21 cellular contexts compared by ENCODE assay signal in genomic region chr7:108103566-108104298, GRCh38. TPM values are rescaled to one million over a fixed set of nuclear protein-coding genes. Genes with fewer than 3 reads are reported as not detected.
DNase-seq lines count a peak whose midpoint lies in the region; ATAC-seq and TF ChIP-seq lines count a peak whose summit lies in the region.
"Had no signal": no experiment of that assay in that cellular context is flagged by ENCODE, and none has a peak within 500 bp of the region (broad histone marks: within the 10 kb centered on the region; RNA-seq: fewer than 3 reads in every experiment).

No MANE protein-coding gene starts in this region.

- DNase-seq in GM03348 (ENCODE audit: low spot score) (peak; percentile 22), fibroblast of mammary gland (ENCODE audit: low read depth) (peak; percentile 61), neural crest cell (ENCODE audit: low read depth, low spot score) (no peak), ureter (ENCODE audit: low spot score) (no peak)
- DNase-seq in activated CD4-positive, alpha-beta T cell treated with anti-CD3 and anti-CD28 coated beads, Interleukin-2, amount 50 U/mL, for 48 hours = no peak
- DNase-seq: activated CD4-positive, alpha-beta T cell treated with anti-CD3 and anti-CD28 coated beads for 36 hours; activated naive CD4-positive, alpha-beta T cell treated with anti-CD3 and anti-CD28 coated beads, Interleukin-2, amount 10 ng/mL, durations not matched to agents 7 days and 5 days; AML-193; Calu3; GF-D8; GOT3; NCI-H2081; NCI-H510A; ovary; stimulated activated CD4-positive, alpha-beta T cell treated with anti-CD3 and anti-CD28 coated beads, Interleukin-4, amount 100 ng/mL, for 24 hours; stimulated activated CD8-positive, alpha-beta memory T cell treated with anti-CD3 and anti-CD28 coated beads, Interleukin-4, amount 100 ng/mL, for 48 hours; substantia nigra had no signal

- no peak overlapping the region for H3K4me3 Mint-ChIP-seq in neural crest cell
- H3K4me3 Mint-ChIP-seq: activated CD4-positive, alpha-beta T cell treated with anti-CD3 and anti-CD28 coated beads for 36 hours; activated naive CD4-positive, alpha-beta T cell treated with anti-CD3 and anti-CD28 coated beads, Interleukin-2, amount 10 ng/mL, durations not matched to agents 7 days and 5 days; dendritic cell treated with granulocyte-macrophage colony-stimulating factor and Interleukin-4, amounts not matched to agents 40 ng/mL and 50 ng/mL, for 4 days; T-helper 2 cell treated with Interferon-gamma antibody and Interleukin-4, amounts not matched to agents 5 μg/mL and 100 μg/mL, for 36 hours had no signal

- no peaks in the 10 kb centered on the region for H3K27me3 Mint-ChIP-seq in neural crest cell (ENCODE audit: low read depth)

- TF ChIP-seq CTCF in fibroblast of mammary gland (conservative IDR thresholded peaks at IDR 0.05; ENCODE audit: control insufficient read depth, insufficient read depth, low read depth, low read length) = no peak
- TF ChIP-seq CTCF in neural crest cell (conservative IDR thresholded peaks at IDR 0.05) = no peak

- peak overlapping the region; percentile 14 for H3K27ac Mint-ChIP-seq in neural crest cell (ENCODE audit: unreplicated experiment)
- H3K27ac Mint-ChIP-seq: activated CD4-positive, alpha-beta T cell treated with anti-CD3 and anti-CD28 coated beads for 36 hours; activated naive CD4-positive, alpha-beta T cell treated with anti-CD3 and anti-CD28 coated beads, Interleukin-2, amount 10 ng/mL, durations not matched to agents 7 days and 5 days; dendritic cell treated with granulocyte-macrophage colony-stimulating factor and Interleukin-4, amounts not matched to agents 40 ng/mL and 50 ng/mL, for 4 days; T-helper 2 cell treated with Interferon-gamma antibody and Interleukin-4, amounts not matched to agents 5 μg/mL and 100 μg/mL, for 36 hours had no signal

- ATAC-seq in SK-N-SH treated with all-trans-retinoic acid at 6 μM for 48 hours (peak; percentile 48; the same call in 2 of the 3 replicates), GM18511 (IDR thresholded peaks at IDR 0.05; ENCODE audit: unreplicated experiment) (no peak)
- ATAC-seq: activated CD4-positive, alpha-beta T cell treated with anti-CD3 and anti-CD28 coated beads for 36 hours had no signal

- H3K36me3 Mint-ChIP-seq in neural crest cell (ENCODE audit: low read depth) = no peaks in the 10 kb centered on the region
- H3K36me3 Mint-ChIP-seq: activated naive CD4-positive, alpha-beta T cell treated with anti-CD3 and anti-CD28 coated beads, Interleukin-2, amount 10 ng/mL, durations not matched to agents 7 days and 5 days had no signal

- H3K4me1 Mint-ChIP-seq in neural crest cell = no peaks in the 10 kb centered on the region
- H3K4me1 Mint-ChIP-seq: activated CD4-positive, alpha-beta T cell treated with anti-CD3 and anti-CD28 coated beads for 36 hours; activated naive CD4-positive, alpha-beta T cell treated with anti-CD3 and anti-CD28 coated beads, Interleukin-2, amount 10 ng/mL, durations not matched to agents 7 days and 5 days had no signal

- H3K9me3 Mint-ChIP-seq in neural crest cell = no peaks in the 10 kb centered on the region
- H3K9me3 Mint-ChIP-seq: activated naive CD4-positive, alpha-beta T cell treated with anti-CD3 and anti-CD28 coated beads, Interleukin-2, amount 10 ng/mL, durations not matched to agents 7 days and 5 days; dendritic cell treated with granulocyte-macrophage colony-stimulating factor and Interleukin-4, amounts not matched to agents 40 ng/mL and 50 ng/mL, for 4 days; T-helper 2 cell treated with Interferon-gamma antibody and Interleukin-4, amounts not matched to agents 5 μg/mL and 100 μg/mL, for 36 hours had no signal

- no peak overlapping the region for H3K4me3 ChIP-seq in fibroblast of mammary gland (ENCODE audit: control insufficient read depth, low read depth, low read length)
- H3K4me3 ChIP-seq: ovary had no signal

TF ChIP-seq in SK-N-SH treated with all-trans-retinoic acid at 6 μM for 48 hours, 23 proteins besides CTCF, POLR2A, EP300 and RAD21 (continues in another document):
- TF ChIP-seq PATZ1 (CRISPR knock-in tag; IDR thresholded peaks at IDR 0.05; ENCODE audit: borderline replicate concordance) (no peak), SNAI2 (CRISPR knock-in tag; IDR thresholded peaks at IDR 0.05) (no peak), POU6F1 (CRISPR knock-in tag; IDR thresholded peaks at IDR 0.05; ENCODE audit: borderline replicate concordance, low read depth) (no peak), ISL1 (CRISPR knock-in tag; IDR thresholded peaks at IDR 0.05) (no peak), BACH2 (CRISPR knock-in tag; IDR thresholded peaks at IDR 0.05; ENCODE audit: borderline replicate concordance) (no peak), PPARA (CRISPR knock-in tag; IDR thresholded peaks at IDR 0.05; ENCODE audit: borderline replicate concordance) (no peak), CSDC2 (CRISPR knock-in tag; IDR thresholded peaks at IDR 0.05) (no peak), TSHZ2 (CRISPR knock-in tag; IDR thresholded peaks at IDR 0.05) (no peak), ZNF565 (CRISPR knock-in tag; conservative IDR thresholded peaks at IDR 0.05; ENCODE audit: low read depth) (no peak), ZNF8 (CRISPR knock-in tag; IDR thresholded peaks at IDR 0.05) (no peak), OSR1 (CRISPR knock-in tag; IDR thresholded peaks at IDR 0.05) (no peak), CREB5 (CRISPR knock-in tag; IDR thresholded peaks at IDR 0.05; ENCODE audit: low read depth) (no peak), RARB (CRISPR knock-in tag; IDR thresholded peaks at IDR 0.05) (no peak)

RNA-seq across cellular contexts. Expression of gene LAMB4, which starts 26.4 kb away (rescaled TPM):
- 0.11 and 0.16 TPM in 2 replicates for total RNA-seq in neural crest cell
- total RNA-seq in ureter = not detected
- total RNA-seq: activated CD4-positive, alpha-beta T cell treated with anti-CD3 and anti-CD28 coated beads for 36 hours; Calu3; ovary had no signal

Comparison
In these comparisons a context has a peak if more than half of its experiments do, and no peak if none do; other contexts are left out.
1. DNase-seq: peak in GM03348 (single experiment) and fibroblast of mammary gland (single experiment); none in neural crest cell (single experiment), activated CD4-positive, alpha-beta T cell treated with anti-CD3 and anti-CD28 coated beads, Interleukin-2, amount 50 U/mL, for 48 hours (0 of 2) and ureter (single experiment).